26 cellular contexts compared by ENCODE assay signal in the genomic region with DNA sequence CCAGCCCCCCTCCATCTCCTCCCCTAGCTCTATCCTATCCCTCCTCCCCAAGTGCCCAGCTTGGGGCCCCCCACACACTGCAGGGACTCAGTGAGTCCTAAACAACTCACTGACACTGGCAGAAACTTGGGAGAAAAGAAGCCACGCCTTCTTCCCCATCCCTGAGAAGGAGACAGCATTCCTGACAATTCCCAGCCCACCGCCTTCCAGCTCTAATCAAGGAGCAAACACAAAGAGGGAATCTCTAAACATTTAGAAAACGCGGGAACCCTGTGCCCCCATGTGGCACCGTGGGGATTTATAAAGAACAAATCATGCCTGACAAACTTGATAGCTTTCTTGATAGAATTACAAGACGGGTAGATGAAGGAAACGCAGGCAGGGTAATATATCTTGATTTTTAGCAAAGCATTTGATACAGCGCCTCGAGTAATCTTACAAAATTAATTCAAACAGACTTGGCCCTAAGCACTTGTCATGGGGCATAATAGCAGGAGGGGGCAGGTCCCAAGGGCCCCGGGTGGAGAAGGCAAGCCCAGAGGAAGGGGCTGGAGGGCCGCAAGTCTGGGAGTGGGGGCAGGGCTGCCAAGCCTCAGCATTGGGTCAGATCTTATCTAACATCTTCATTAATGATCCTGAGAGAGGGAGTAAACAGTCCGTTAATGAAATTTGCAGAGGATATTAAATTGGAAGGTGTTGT. TPM values are rescaled to one million over a fixed set of nuclear protein-coding genes. Genes with fewer than 3 reads are reported as not detected.
DNase-seq lines count a peak whose midpoint lies in the region; ATAC-seq and TF ChIP-seq lines count a peak whose summit lies in the region.
"Had no signal": no experiment of that assay in that cellular context is flagged by ENCODE, and none has a peak within 500 bp of the region (broad histone marks: within the 10 kb centered on the region; RNA-seq: fewer than 3 reads in every experiment).

No MANE protein-coding gene starts in this region.

- no CpG with 5 or more reads among the region's 12 CpGs for WGBS in mesendoderm (ENCODE audit: extremely low coverage, insufficient coverage, low lambda C conversion rate)
- WGBS in smooth muscle cell (ENCODE audit: low lambda C conversion rate) = 49% methylated on average over 12 of the region's 12 CpGs

- no peak overlapping the region for H2BK15ac ChIP-seq in mesendoderm (replicated peaks; ENCODE audit: low read depth)

- H3K79me2 ChIP-seq in mesendoderm (ENCODE audit: control insufficient read depth, insufficient read depth, low read length) (no peaks in the 10 kb centered on the region), smooth muscle cell (ENCODE audit: low read depth) (no peaks in the 10 kb centered on the region)

- no peaks in the 10 kb centered on the region for H3K79me1 ChIP-seq in mesendoderm (ENCODE audit: low read length)

- H3K4me1 Mint-ChIP-seq in WTC11 = peaks cover 36% of the 10 kb centered on the region
- H3K4me1 Mint-ChIP-seq in activated T-cell treated with anti-CD3 and anti-CD28 coated beads, Interleukin-2, amount 50 U/mL, for 24 hours (ENCODE audit: low read depth) = peaks cover 9% of the 10 kb centered on the region
- H3K4me1 Mint-ChIP-seq: activated T-helper 17 cell treated with anti-CD3 and anti-CD28 coated beads, Interleukin-2, amount 50 U/mL, for 72 hours had no signal

- no peak overlapping the region for H2AFZ ChIP-seq in smooth muscle cell (ENCODE audit: low read depth)
- H2AFZ ChIP-seq: PC-9 had no signal

- H3K18ac ChIP-seq in mesendoderm (ENCODE audit: low read length) = no peak overlapping the region

- H3K9ac ChIP-seq in mesendoderm (ENCODE audit: low read length) (no peak overlapping the region), smooth muscle cell (ENCODE audit: low read depth) (no peak overlapping the region)

- H3K4me3 ChIP-seq in mesendoderm (ENCODE audit: low read length) = no peak overlapping the region
- H3K4me3 ChIP-seq in smooth muscle cell = no peak overlapping the region
- H3K4me3 ChIP-seq: PC-9, testis had no signal

- H3K27me3 Mint-ChIP-seq in WTC11 (ENCODE audit: low read depth) = peaks cover 30% of the 10 kb centered on the region
- H3K27me3 Mint-ChIP-seq in activated T-cell treated with anti-CD3 and anti-CD28 coated beads, Interleukin-2, amount 50 U/mL, for 24 hours = peaks cover 79% of the 10 kb centered on the region

- no peak overlapping the region for H2BK5ac ChIP-seq in mesendoderm (ENCODE audit: low read length)

- H4K8ac ChIP-seq in mesendoderm (ENCODE audit: low read depth, low read length) = no peak overlapping the region

- H3K27ac Mint-ChIP-seq in WTC11 = peak overlapping the region; percentile 41; the same call in 1 of the 2 replicates
- H3K27ac Mint-ChIP-seq in activated T-cell treated with anti-CD3 and anti-CD28 coated beads, Interleukin-2, amount 50 U/mL, for 24 hours = no peak overlapping the region
- H3K27ac Mint-ChIP-seq: activated CD4-positive, alpha-beta memory T cell treated with anti-CD3 and anti-CD28 coated beads, Interleukin-2, amount 10 ng/mL, durations not matched to agents 7 days and 5 days; activated naive CD4-positive, alpha-beta T cell treated with anti-CD3 and anti-CD28 coated beads, Interleukin-2, amount 50 U/mL, for 24 hours; activated T-helper 17 cell treated with anti-CD3 and anti-CD28 coated beads, Interleukin-2, amount 50 U/mL, for 72 hours; memory B cell had no signal

- no peak overlapping the region for H4K5ac ChIP-seq in mesendoderm (ENCODE audit: low read length)

- POLR2A ChIA-PET in WTC11 (lab: Charles Lee) = no interaction called here

- no peaks in the 10 kb centered on the region for H3K36me3 Mint-ChIP-seq in WTC11
- H3K36me3 Mint-ChIP-seq in activated T-cell treated with anti-CD3 and anti-CD28 coated beads, Interleukin-2, amount 50 U/mL, for 24 hours (ENCODE audit: low read depth) = no peaks in the 10 kb centered on the region
- H3K36me3 Mint-ChIP-seq: activated naive CD4-positive, alpha-beta T cell treated with anti-CD3 and anti-CD28 coated beads, Interleukin-2, amount 50 U/mL, for 24 hours; memory B cell had no signal

- no peaks in the 10 kb centered on the region for H3F3A ChIP-seq in smooth muscle cell (ENCODE audit: low read depth)

- no peak overlapping the region for H2BK120ac ChIP-seq in mesendoderm (ENCODE audit: low read depth, low read length)

- H3K27me3 ChIP-seq in mesendoderm (ENCODE audit: insufficient read depth, low read length, poor library complexity) (no peaks in the 10 kb centered on the region), smooth muscle cell (ENCODE audit: low read depth) (peaks cover 4% of the 10 kb centered on the region)
- H3K27me3 ChIP-seq: testis had no signal

- no peaks in the 10 kb centered on the region for H3K9me3 ChIP-seq in smooth muscle cell (replicated peaks; ENCODE audit: low read depth)
- H3K9me3 ChIP-seq: testis had no signal

- H3K23ac ChIP-seq in mesendoderm (ENCODE audit: low read length) = no peak overlapping the region

- no peak overlapping the region for H2AK5ac ChIP-seq in mesendoderm (ENCODE audit: low read length)

- H3K4me2 ChIP-seq in mesendoderm (ENCODE audit: low read length) = no peak overlapping the region
- peak overlapping the region; percentile 3 for H3K4me2 ChIP-seq in smooth muscle cell
- H3K4me2 ChIP-seq: PC-9 had no signal

- no peak overlapping the region for H3K56ac ChIP-seq in mesendoderm (ENCODE audit: low read length)

- H3K27ac ChIP-seq in mesendoderm (ENCODE audit: low read depth, low read length) = no peak overlapping the region
- peak overlapping the region; percentile 86 for H3K27ac ChIP-seq in smooth muscle cell (ENCODE audit: low read depth)
- H3K27ac ChIP-seq: PC-9, testis had no signal

- H3K36me3 ChIP-seq in mesendoderm (ENCODE audit: control insufficient read depth, insufficient read depth, low read length) (no peaks in the 10 kb centered on the region), smooth muscle cell (ENCODE audit: low read depth) (no peaks in the 10 kb centered on the region)

- no peak for TF ChIP-seq CTCF in WTC11 (IDR thresholded peaks at IDR 0.05)
- TF ChIP-seq CTCF in smooth muscle cell (IDR thresholded peaks at IDR 0.05; ENCODE audit: borderline replicate concordance, insufficient read depth, poor library complexity, severe bottlenecking) = no peak

- no peak overlapping the region for H3K4ac ChIP-seq in mesendoderm (ENCODE audit: low read depth, low read length)

- no peak for ATAC-seq in WTC11
- ATAC-seq: activated T-helper 17 cell treated with anti-CD3 and anti-CD28 coated beads, Interleukin-2, amount 50 U/mL, for 72 hours; left lobe of liver; stimulated activated naive CD8-positive, alpha-beta T cell treated with anti-CD3 and anti-CD28 coated beads, Interleukin-15, Interleukin-2, amounts not matched to agents 100 U/mL and 50 U/mL, for 24 hours had no signal

- peaks cover 10% of the 10 kb centered on the region for H3K4me1 ChIP-seq in mesendoderm (ENCODE audit: control insufficient read depth, low read depth, low read length)
- H3K4me1 ChIP-seq in smooth muscle cell (ENCODE audit: low read depth) = peaks cover 47% of the 10 kb centered on the region

- CTCF ChIA-PET in WTC11 (lab: Charles Lee) = interaction anchor here (0.7 to 13.5 kb wide), 4 partner anchors 111 to 409 kb away, joined by 3 to 184 read pairs (median 4); no protein-coding TSS in a partner anchor

- no peaks in the 10 kb centered on the region for H4K20me1 ChIP-seq in smooth muscle cell (ENCODE audit: low read depth)

- H3K4me3 Mint-ChIP-seq in WTC11 = no peak overlapping the region; the same call in 1 of the 2 replicates
- H3K4me3 Mint-ChIP-seq in activated T-cell treated with anti-CD3 and anti-CD28 coated beads, Interleukin-2, amount 50 U/mL, for 24 hours = no peak overlapping the region
- H3K4me3 Mint-ChIP-seq: activated CD4-positive, alpha-beta memory T cell treated with anti-CD3 and anti-CD28 coated beads, Interleukin-2, amount 10 ng/mL, durations not matched to agents 7 days and 5 days; activated naive CD4-positive, alpha-beta T cell treated with anti-CD3 and anti-CD28 coated beads, Interleukin-2, amount 50 U/mL, for 24 hours; activated T-helper 17 cell treated with anti-CD3 and anti-CD28 coated beads, Interleukin-2, amount 50 U/mL, for 72 hours; immature natural killer cell; memory B cell had no signal

- no peaks in the 10 kb centered on the region for H3K9me3 Mint-ChIP-seq in WTC11
- H3K9me3 Mint-ChIP-seq in activated T-cell treated with anti-CD3 and anti-CD28 coated beads, Interleukin-2, amount 50 U/mL, for 24 hours = no peaks in the 10 kb centered on the region
- H3K9me3 Mint-ChIP-seq: activated CD4-positive, alpha-beta memory T cell treated with anti-CD3 and anti-CD28 coated beads, Interleukin-2, amount 10 ng/mL, durations not matched to agents 7 days and 5 days; activated naive CD4-positive, alpha-beta T cell treated with anti-CD3 and anti-CD28 coated beads, Interleukin-2, amount 50 U/mL, for 24 hours; activated T-helper 17 cell treated with anti-CD3 and anti-CD28 coated beads, Interleukin-2, amount 50 U/mL, for 72 hours; memory B cell had no signal

- DNase-seq in NCI-H82 (lab: John Stamatoyannopoulos, UW) (peak; percentile 25), NCI-H82 treated with DMSO at 0.1 percent for 48 hours (lab: John Stamatoyannopoulos, UW; ENCODE audit: unreplicated experiment) (no peak), WTC11 (ENCODE audit: low spot score) (no peak), mesendoderm (peak; percentile 56), smooth muscle cell (lab: John Stamatoyannopoulos, UW; ENCODE audit: unreplicated experiment) (no peak), retina (no peak), AG08395 (ENCODE audit: low spot score) (no peak)
- DNase-seq in activated T-cell treated with anti-CD3 and anti-CD28 coated beads, Interleukin-2, amount 50 U/mL, for 24 hours = no peak
- DNase-seq: activated CD4-positive, alpha-beta memory T cell treated with anti-CD3 and anti-CD28 coated beads, Interleukin-2, amount 10 ng/mL, durations not matched to agents 7 days and 5 days; activated CD4-positive, alpha-beta T cell treated with anti-CD3 and anti-CD28 coated beads for 1 hour; activated CD8-positive, alpha-beta memory T cell treated with anti-CD3 and anti-CD28 coated beads, Interleukin-2, amount 50 U/mL, for 48 hours; amniotic stem cell; Calu3; hippocampal formation; immature natural killer cell; NCI-H146; NCI-H510A; PC-9; stimulated activated naive CD8-positive, alpha-beta T cell treated with anti-CD3 and anti-CD28 coated beads, Interleukin-15, Interleukin-2, amounts not matched to agents 100 U/mL and 50 U/mL, for 24 hours; T-helper 2 cell; testis had no signal

TF ChIP-seq in WTC11, 78 proteins besides CTCF, POLR2A, EP300 and RAD21 (continues in another document):
- TF ChIP-seq GRHL2 (CRISPR knock-in tag; IDR thresholded peaks at IDR 0.05; ENCODE audit: insufficient replicate concordance, severe bottlenecking) = no peak

RNA-seq across cellular contexts. Expression of a gene that starts 4.6 kb away (rescaled TPM):
- total RNA-seq in WTC11 (2021) (2.4 to 2.6 TPM (median 2.4 TPM) in 3 replicates), smooth muscle cell (2.4 and 3.8 TPM in 2 replicates)
- polyA plus RNA-seq in mesendoderm (2013, experiment 1 of 2) = 0.53 TPM
- 0.55 TPM for polyA plus RNA-seq in mesendoderm (2013, experiment 2 of 2)
- 9.5 and 15.9 TPM in 2 replicates for polyA plus RNA-seq in smooth muscle cell
- total RNA-seq: activated CD4-positive, alpha-beta memory T cell treated with anti-CD3 and anti-CD28 coated beads, Interleukin-2, amount 10 ng/mL, durations not matched to agents 7 days and 5 days; activated T-helper 17 cell treated with anti-CD3 and anti-CD28 coated beads, Interleukin-2, amount 50 U/mL, for 72 hours; Calu3; HT-29; PC-9 had no signal

Comparison
In these comparisons a context has a peak if more than half of its experiments do, and no peak if none do; other contexts are left out.
1. DNase-seq: peak in NCI-H82 (single experiment) and mesendoderm (single experiment); none in NCI-H82 treated with DMSO at 0.1 percent for 48 hours (single experiment), WTC11 (single experiment), smooth muscle cell (single experiment), retina (single experiment), AG08395 (single experiment) and activated T-cell treated with anti-CD3 and anti-CD28 coated beads, Interleukin-2, amount 50 U/mL, for 24 hours (single experiment).